In the genomic region with DNA sequence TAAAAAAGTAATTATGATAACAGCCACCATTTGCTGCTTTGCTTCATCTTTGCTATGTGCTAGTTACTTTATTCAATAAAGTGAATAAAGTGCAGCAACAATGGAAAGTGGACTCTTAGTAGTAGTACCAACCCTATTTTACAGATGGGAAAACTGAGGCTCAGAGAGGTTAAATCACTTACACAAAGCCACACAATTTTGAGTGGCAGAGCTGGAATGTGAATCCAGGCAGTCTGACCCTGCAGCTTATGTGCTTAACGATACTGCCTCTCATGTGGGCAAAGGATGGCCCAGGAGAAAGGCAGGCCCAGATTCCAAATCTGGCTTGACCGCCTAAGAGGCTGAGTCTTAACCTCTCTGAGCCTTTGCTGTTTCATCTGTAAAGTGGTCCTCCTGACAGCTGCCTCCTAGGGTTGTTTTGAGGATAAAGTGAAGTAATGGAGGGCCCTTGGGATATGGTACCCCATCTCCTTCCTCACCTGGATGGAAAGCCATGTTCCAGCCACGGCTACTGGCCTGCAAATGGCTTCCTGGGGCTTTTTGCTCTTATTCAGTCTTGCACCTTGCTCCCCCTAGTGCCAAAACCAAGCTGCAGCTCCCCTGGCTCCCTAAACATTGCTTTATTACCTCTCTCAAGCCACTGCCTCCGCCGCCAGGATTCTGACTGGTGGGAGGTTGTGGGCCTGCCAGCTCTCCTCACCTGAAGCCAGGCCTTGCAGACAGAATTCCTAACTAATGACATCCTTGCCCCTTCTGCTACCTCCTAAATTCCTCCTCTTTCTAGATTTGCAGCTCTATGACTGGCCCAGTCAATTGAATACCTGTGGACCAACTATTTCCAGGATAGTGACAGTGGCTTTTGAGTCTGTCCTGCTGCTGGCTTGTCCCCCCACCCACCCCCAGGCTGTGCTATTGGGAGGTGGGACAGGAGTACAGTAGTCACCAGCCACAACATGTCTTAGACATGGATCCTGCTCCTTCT, we compare ENCODE assay signal across 8 cellular contexts.
DNase-seq lines count a peak whose midpoint lies in the region; ATAC-seq, FAIRE-seq and TF ChIP-seq lines count a peak whose summit lies in the region.

No MANE protein-coding gene starts in this region.

- POLR2A ChIA-PET in AG04450 (lab: Yijun Ruan, JAX): no interaction called here

- intact Hi-C loops in mucosa of descending colon (cut with DNase I, micrococcal nuclease): no loop called here

- TF ChIP-seq CTCF in AG04450 (IDR thresholded peaks at IDR 0.05; ENCODE audit: low read depth, low read length): peak; percentile 82
- peak; percentile 24 for TF ChIP-seq CTCF in mucosa of descending colon (IDR thresholded peaks at IDR 0.05)

- CTCF ChIA-PET in AG04450 (lab: Charles Lee): interaction anchor here (0.5 to 7.4 kb wide), 25 partner anchors 8 to 498 kb away, joined by 3 to 149 read pairs (median 3); no protein-coding TSS in a partner anchor

- FAIRE-seq in GM18507 (lab: Jason Lieb, UNC): peak; percentile 62

- H3K4me3 ChIP-seq in AG04450 (ENCODE audit: low read depth, low read length) (no peak overlapping the region), mucosa of descending colon (no peak overlapping the region)

- ATAC-seq in mucosa of descending colon: peak; percentile 75
- peak; percentile 55 for ATAC-seq in stimulated activated naive CD8-positive, alpha-beta T cell treated with anti-CD3 and anti-CD28 coated beads, Interleukin-15, Interleukin-2, amounts not matched to agents 100 U/mL and 50 U/mL, for 24 hours
- no peak for ATAC-seq in GM18861 (IDR thresholded peaks at IDR 0.05; ENCODE audit: unreplicated experiment)

- H3K9me3 ChIP-seq in AG04450 (ENCODE audit: control insufficient read depth, insufficient read depth, low read length) (no peaks in the 10 kb centered on the region), mucosa of descending colon (no peaks in the 10 kb centered on the region)

- no peaks in the 10 kb centered on the region for H3K36me3 ChIP-seq in mucosa of descending colon (ENCODE audit: low read depth)

- DNase-seq in AG04450 (ENCODE audit: low read depth, low spot score): no peak
- peak; percentile 18 for DNase-seq in GM18507 (ENCODE audit: extremely low spot score, insufficient read length, low read depth)
- peak; percentile 12 for DNase-seq in NCI-H2196 treated with DMSO at 0.1 percent for 48 hours (lab: John Stamatoyannopoulos, UW; ENCODE audit: unreplicated experiment)
- DNase-seq in activated CD4-positive, alpha-beta T cell treated with anti-CD3 and anti-CD28 coated beads for 24 hours (ENCODE audit: low read depth in 2 of 2): peak; percentile 43 to 53
- peak; percentile 23 for DNase-seq in cerebellum (ENCODE audit: low spot score)
- DNase-seq in mucosa of descending colon: peak in 2 of 3 donors; percentile 59 to 76
- DNase-seq in stimulated activated naive CD8-positive, alpha-beta T cell treated with anti-CD3 and anti-CD28 coated beads, Interleukin-15, Interleukin-2, amounts not matched to agents 100 U/mL and 50 U/mL, for 24 hours: peak; percentile 67

- H3K27ac ChIP-seq in AG04450 (ENCODE audit: low read depth, low read length): no peak overlapping the region

- no peaks in the 10 kb centered on the region for H3K4me1 ChIP-seq in mucosa of descending colon (ENCODE audit: low read depth)

- H3K27me3 ChIP-seq in AG04450 (ENCODE audit: control insufficient read depth, insufficient read depth, low read length): no peaks in the 10 kb centered on the region
